Comparison of ENCODE assay signal across 8 cellular contexts in genomic region chr14:76958975-76959710, GRCh38.
A peak's percentile ranks its signal among the peaks of the same experiment; 100 is the strongest.
DNase-seq lines count a peak whose midpoint lies in the region; ATAC-seq and TF ChIP-seq lines count a peak whose summit lies in the region.

No MANE protein-coding gene starts in this region.

- H3K9me3 Mint-ChIP-seq in activated naive CD4-positive, alpha-beta T cell treated with anti-CD3 and anti-CD28 coated beads for 36 hours = no peaks in the 10 kb centered on the region
- H3K9me3 Mint-ChIP-seq in activated naive CD4-positive, alpha-beta T cell treated with anti-CD3 and anti-CD28 coated beads, Interleukin-2, amount 10 ng/mL, durations not matched to agents 7 days and 5 days = no peaks in the 10 kb centered on the region
- no peaks in the 10 kb centered on the region for H3K9me3 Mint-ChIP-seq in Caco-2 (ENCODE audit: unreplicated experiment)

- CTCF ChIA-PET in activated naive CD4-positive, alpha-beta T cell treated with anti-CD3 and anti-CD28 coated beads for 36 hours (lab: Charles Lee) = interaction anchor here (1.5 to 1.6 kb wide), 2 partner anchors 45 to 94 kb away, joined by 4 to 8 read pairs; no protein-coding TSS in a partner anchor
- CTCF ChIA-PET in activated naive CD4-positive, alpha-beta T cell treated with anti-CD3 and anti-CD28 coated beads, Interleukin-2, amount 10 ng/mL, durations not matched to agents 7 days and 5 days (lab: Charles Lee) = interaction anchor here (1.0 to 8.7 kb wide), 4 partner anchors 46 to 110 kb away, joined by 3 to 55 read pairs (median 4); no protein-coding TSS in a partner anchor
- CTCF ChIA-PET in Caco-2 (lab: Charles Lee) = no interaction called here

- POLR2A ChIA-PET in Caco-2 (lab: Charles Lee) = no interaction called here

- no peaks in the 10 kb centered on the region for H3K36me3 ChIP-seq in breast epithelium
- no peaks in the 10 kb centered on the region for H3K36me3 ChIP-seq in neuronal stem cell (replicated peaks in 1 of 2; ENCODE audit: control insufficient read depth in 2 of 2, insufficient read depth in 2 of 2, low read length in 2 of 2)
- H3K36me3 ChIP-seq in Caco-2 (ENCODE audit: control insufficient read depth, insufficient read depth, low read length) = no peaks in the 10 kb centered on the region

- H3K9me3 ChIP-seq in breast epithelium = no peaks in the 10 kb centered on the region
- no peaks in the 10 kb centered on the region for H3K9me3 ChIP-seq in neuronal stem cell (replicated peaks in 1 of 2; ENCODE audit: control insufficient read depth in 2 of 2, insufficient read depth in 1 of 2, low read depth in 1 of 2, low read length in 2 of 2)
- no peaks in the 10 kb centered on the region for H3K9me3 ChIP-seq in Caco-2

- intact Hi-C loops in activated naive CD4-positive, alpha-beta T cell treated with anti-CD3 and anti-CD28 coated beads for 36 hours (cut with micrococcal nuclease) = loop anchor here (10.0 kb wide), 1 partner anchor 1434 kb away; the partner anchor contains the start of gene BATF
- intact Hi-C loops in breast epithelium (cut with DNase I; ENCODE audit: low total_unique reads) = no loop called here
- intact Hi-C loops in Caco-2 (cut with micrococcal nuclease; ENCODE audit: unreplicated experiment) = no loop called here

- no peak overlapping the region for H2BK5ac ChIP-seq in neuronal stem cell (ENCODE audit: low read length)

- H3K27me3 Mint-ChIP-seq in activated naive CD4-positive, alpha-beta T cell treated with anti-CD3 and anti-CD28 coated beads for 36 hours (ENCODE audit: low read depth) = no peaks in the 10 kb centered on the region
- H3K27me3 Mint-ChIP-seq in activated naive CD4-positive, alpha-beta T cell treated with anti-CD3 and anti-CD28 coated beads, Interleukin-2, amount 10 ng/mL, durations not matched to agents 7 days and 5 days = peaks cover 5% of the 10 kb centered on the region
- no peaks in the 10 kb centered on the region for H3K27me3 Mint-ChIP-seq in Caco-2 (ENCODE audit: insufficient read depth, unreplicated experiment)

- H2BK120ac ChIP-seq in neuronal stem cell (ENCODE audit: low read depth, low read length) = no peak overlapping the region

- H3K4me3 ChIP-seq in breast epithelium = no peak overlapping the region
- no peak overlapping the region for H3K4me3 ChIP-seq in neuronal stem cell (ENCODE audit: low read length in 2 of 2)
- no peak overlapping the region for H3K4me3 ChIP-seq in Caco-2 (ENCODE audit: low read depth, low read length)

- H2AFZ ChIP-seq in neuronal stem cell (ENCODE audit: low read length) = peak overlapping the region; percentile 61

- no peak overlapping the region for H4K8ac ChIP-seq in neuronal stem cell (ENCODE audit: low read depth, low read length)

- TF ChIP-seq POLR2A in breast epithelium (IDR thresholded peaks at IDR 0.05) = no peak

- H3K36me3 Mint-ChIP-seq in activated naive CD4-positive, alpha-beta T cell treated with anti-CD3 and anti-CD28 coated beads for 36 hours (ENCODE audit: low read depth) = no peaks in the 10 kb centered on the region
- no peaks in the 10 kb centered on the region for H3K36me3 Mint-ChIP-seq in activated naive CD4-positive, alpha-beta T cell treated with anti-CD3 and anti-CD28 coated beads, Interleukin-2, amount 10 ng/mL, durations not matched to agents 7 days and 5 days
- H3K36me3 Mint-ChIP-seq in Caco-2 (ENCODE audit: insufficient read depth, unreplicated experiment) = no peaks in the 10 kb centered on the region

- TF ChIP-seq CTCF in breast epithelium (IDR thresholded peaks at IDR 0.05) (no peak), Caco-2 (IDR thresholded peaks at IDR 0.05; ENCODE audit: insufficient read depth in 1 of 2, low read depth in 1 of 2, low read length in 1 of 2, severe bottlenecking in 1 of 2, unreplicated experiment in 1 of 2) (no peak)

- H3K79me1 ChIP-seq in neuronal stem cell (ENCODE audit: low read depth, low read length) = no peaks in the 10 kb centered on the region

- no peak overlapping the region for H3K9ac ChIP-seq in neuronal stem cell (ENCODE audit: low read depth, low read length, poor library complexity)

- no peaks in the 10 kb centered on the region for H3K27me3 ChIP-seq in breast epithelium
- H3K27me3 ChIP-seq in neuronal stem cell (ENCODE audit: control insufficient read depth in 3 of 3, insufficient read depth in 3 of 3, low read depth in 1 of 3, low read length in 3 of 3) = peaks cover 0 to 3% (median 0%) of the 10 kb centered on the region in 3 experiments
- no peaks in the 10 kb centered on the region for H3K27me3 ChIP-seq in Caco-2 (replicated peaks; ENCODE audit: control insufficient read depth, insufficient read depth, low read length)

- peak overlapping the region; percentile 45 for H3K18ac ChIP-seq in neuronal stem cell (ENCODE audit: low read length)

- no peak overlapping the region for H3K4me2 ChIP-seq in neuronal stem cell (ENCODE audit: insufficient read depth, low read length, poor library complexity, severe bottlenecking)

- peak overlapping the region; percentile 62 for H2AK5ac ChIP-seq in neuronal stem cell (ENCODE audit: low read depth, low read length)

- H3K27ac ChIP-seq in breast epithelium (peak overlapping the region; percentile 85 to 88), neuronal stem cell (replicated peaks; ENCODE audit: low read length) (no peak overlapping the region)

- no TSS peak for BruUV-seq in Caco-2 (replicated peaks; lab: Mats Ljungman, UMichigan)

- H4K91ac ChIP-seq in neuronal stem cell (ENCODE audit: low read depth, low read length, poor library complexity) = no peak overlapping the region

- H3K4me1 ChIP-seq in breast epithelium = peaks cover 11 to 25% of the 10 kb centered on the region in 2 donors
- peaks cover 19 to 47% of the 10 kb centered on the region in 2 donors for H3K4me1 ChIP-seq in neuronal stem cell (ENCODE audit: control insufficient read depth in 2 of 2, insufficient read depth in 1 of 2, low read depth in 1 of 2, low read length in 2 of 2)
- H3K4me1 ChIP-seq in Caco-2 = peaks cover 25% of the 10 kb centered on the region

- WGBS in neuronal stem cell (ENCODE audit: extremely low coverage in 2 of 2, insufficient read length in 2 of 2, insufficient replicate concordance in 1 of 2), 2 donors = no CpG with 5 or more reads among the region's 8 CpGs

- peak overlapping the region; percentile 68 for H2BK15ac ChIP-seq in neuronal stem cell (ENCODE audit: low read length)

- no peak overlapping the region for H3K4me3 Mint-ChIP-seq in activated naive CD4-positive, alpha-beta T cell treated with anti-CD3 and anti-CD28 coated beads for 36 hours
- no peak overlapping the region for H3K4me3 Mint-ChIP-seq in activated naive CD4-positive, alpha-beta T cell treated with anti-CD3 and anti-CD28 coated beads, Interleukin-2, amount 10 ng/mL, durations not matched to agents 7 days and 5 days
- no peak overlapping the region for H3K4me3 Mint-ChIP-seq in Caco-2 (ENCODE audit: unreplicated experiment)

- H3K4me1 Mint-ChIP-seq in activated naive CD4-positive, alpha-beta T cell treated with anti-CD3 and anti-CD28 coated beads for 36 hours (ENCODE audit: low read depth) = peaks cover 90% of the 10 kb centered on the region
- peaks cover 94% of the 10 kb centered on the region for H3K4me1 Mint-ChIP-seq in activated naive CD4-positive, alpha-beta T cell treated with anti-CD3 and anti-CD28 coated beads, Interleukin-2, amount 10 ng/mL, durations not matched to agents 7 days and 5 days
- H3K4me1 Mint-ChIP-seq in Caco-2 (ENCODE audit: low read depth, unreplicated experiment) = peaks cover 21% of the 10 kb centered on the region

- H3K4ac ChIP-seq in neuronal stem cell (ENCODE audit: low read length) = no peak overlapping the region

- peak overlapping the region; percentile 25 for H3K23ac ChIP-seq in neuronal stem cell (ENCODE audit: low read depth, low read length, poor library complexity)

- peak overlapping the region; percentile 55 for H3K27ac Mint-ChIP-seq in activated naive CD4-positive, alpha-beta T cell treated with anti-CD3 and anti-CD28 coated beads for 36 hours
- no peak overlapping the region for H3K27ac Mint-ChIP-seq in activated naive CD4-positive, alpha-beta T cell treated with anti-CD3 and anti-CD28 coated beads, Interleukin-2, amount 10 ng/mL, durations not matched to agents 7 days and 5 days
- no peak overlapping the region for H3K27ac Mint-ChIP-seq in Caco-2 (ENCODE audit: unreplicated experiment)

- peak; percentile 46 for DNase-seq in activated naive CD4-positive, alpha-beta T cell treated with anti-CD3 and anti-CD28 coated beads for 36 hours
- no peak for DNase-seq in activated naive CD4-positive, alpha-beta T cell treated with anti-CD3 and anti-CD28 coated beads, Interleukin-2, amount 10 ng/mL, durations not matched to agents 7 days and 5 days
- DNase-seq in breast epithelium (ENCODE audit: low spot score in 2 of 2) (peak in 1 of 2 donors; percentile 66), neuronal stem cell (ENCODE audit: low spot score) (no peak), middle frontal gyrus (ENCODE audit: extremely low spot score, low spot score) (no peak), SHP77 treated with DMSO at 0.1 percent for 48 hours (lab: John Stamatoyannopoulos, UW) (no peak), Caco-2 (no peak)

- no peak overlapping the region for H2BK12ac ChIP-seq in neuronal stem cell (ENCODE audit: low read length)

- ATAC-seq in HG03571 (IDR thresholded peaks at IDR 0.05; ENCODE audit: unreplicated experiment) = peak; percentile 32

- no peak overlapping the region for H3K14ac ChIP-seq in neuronal stem cell (ENCODE audit: low read length)
